Comparison of ENCODE assay signal across 14 cellular contexts in genomic region chr17:32489320-32490100, GRCh38. TPM values are rescaled to one million over a fixed set of nuclear protein-coding genes. Genes with fewer than 3 reads are reported as not detected.
A peak's percentile ranks its signal among the peaks of the same experiment; 100 is the strongest.
DNase-seq lines count a peak whose midpoint lies in the region; ATAC-seq and TF ChIP-seq lines count a peak whose summit lies in the region.
"Had no signal": no experiment of that assay in that cellular context is flagged by ENCODE, and none has a peak within 500 bp of the region (broad histone marks: within the 10 kb centered on the region; RNA-seq: fewer than 3 reads in every experiment).

No MANE protein-coding gene starts in this region.

- WGBS in IMR-90 (ENCODE audit: extremely low coverage in 2 of 2, insufficient read length in 1 of 2), 2 experiments, result 100% methylated on average over 2 of the region's 10 CpGs; no CpG with 5 or more reads in 1 of the 2 experiments

- no peak overlapping the region for H2AK5ac ChIP-seq in IMR-90 (ENCODE audit: low read depth, low read length)

- H3K9me1 ChIP-seq in IMR-90 (ENCODE audit: insufficient read depth, low read length), result peaks cover 10% of the 10 kb centered on the region

- BruUV-seq in IMR-90 (replicated peaks; lab: Mats Ljungman, UMichigan), result no TSS peak

- H3K4me1 Mint-ChIP-seq in T-helper 2 cell treated with Interferon-gamma antibody and Interleukin-4, amounts not matched to agents 5 μg/mL and 100 μg/mL, for 36 hours (ENCODE audit: low read depth), result peaks cover 52% of the 10 kb centered on the region
- H3K4me1 Mint-ChIP-seq in central memory CD8-positive, alpha-beta T cell, result peaks cover 57% of the 10 kb centered on the region

- H3K9me3 Mint-ChIP-seq in T-helper 2 cell treated with Interferon-gamma antibody and Interleukin-4, amounts not matched to agents 5 μg/mL and 100 μg/mL, for 36 hours, result no peaks in the 10 kb centered on the region
- H3K9me3 Mint-ChIP-seq in central memory CD8-positive, alpha-beta T cell, result no peaks in the 10 kb centered on the region

- no peak overlapping the region for H3K56ac ChIP-seq in IMR-90 (ENCODE audit: extremely low read depth, insufficient read depth, low read length)

- no peak overlapping the region for H3K23ac ChIP-seq in IMR-90 (ENCODE audit: low read depth, low read length)

- H4K5ac ChIP-seq in IMR-90 (ENCODE audit: low read depth, low read length), result no peak overlapping the region

- H3K27me3 ChIP-seq in IMR-90 (ENCODE audit: control insufficient read depth, insufficient read depth, low read length) (no peaks in the 10 kb centered on the region), osteoblast (ENCODE audit: insufficient read depth, low read length) (no peaks in the 10 kb centered on the region), colonic mucosa (no peaks in the 10 kb centered on the region)
- H3K27me3 ChIP-seq: esophagus muscularis mucosa had no signal

- ATAC-seq in IMR-90 (ENCODE audit: low read depth), result no peak
- ATAC-seq in central memory CD8-positive, alpha-beta T cell (replicated peaks; ENCODE audit: extremely low read depth, poor library complexity, severe bottlenecking), result no peak

- H3K4me1 ChIP-seq in IMR-90 (ENCODE audit: control insufficient read depth, insufficient read depth, low read length), result peaks cover 5% of the 10 kb centered on the region; the same call in 1 of the 2 replicates
- H3K4me1 ChIP-seq in osteoblast (ENCODE audit: insufficient read depth, low read length), result peaks cover 18% of the 10 kb centered on the region
- H3K4me1 ChIP-seq in colonic mucosa, result no peaks in the 10 kb centered on the region

- H4K8ac ChIP-seq in IMR-90 (ENCODE audit: low read depth in 2 of 2, low read length in 2 of 2), result no peak overlapping the region

- H3K4me3 ChIP-seq in IMR-90 (ENCODE audit: insufficient read depth, low read depth, low read length) (no peak overlapping the region), osteoblast (ENCODE audit: insufficient read depth, low read length) (no peak overlapping the region), colonic mucosa (no peak overlapping the region)
- H3K4me3 ChIP-seq: esophagus muscularis mucosa had no signal

- TF ChIP-seq POLR2A in IMR-90 (IDR thresholded peaks at IDR 0.05; ENCODE audit: low read depth, low read length), result no peak

- no peak overlapping the region for H3K4ac ChIP-seq in IMR-90 (ENCODE audit: low read depth, low read length)

- peak overlapping the region; percentile 91 for H3K4me3 Mint-ChIP-seq in T-helper 2 cell treated with Interferon-gamma antibody and Interleukin-4, amounts not matched to agents 5 μg/mL and 100 μg/mL, for 36 hours
- H3K4me3 Mint-ChIP-seq in central memory CD8-positive, alpha-beta T cell, result peak overlapping the region; percentile 89

- H2AFZ ChIP-seq in IMR-90 (replicated peaks; ENCODE audit: low read length, poor library complexity) (no peak overlapping the region), osteoblast (ENCODE audit: low read length) (no peak overlapping the region)

- H4K20me1 ChIP-seq in IMR-90 (ENCODE audit: insufficient read depth, low read length), result peaks cover 4% of the 10 kb centered on the region; the same call in 1 of the 2 replicates
- peaks cover 4% of the 10 kb centered on the region for H4K20me1 ChIP-seq in osteoblast (ENCODE audit: insufficient read depth, low read length)

- H3K14ac ChIP-seq in IMR-90 (replicated peaks; ENCODE audit: low read depth, low read length), result no peak overlapping the region

- no peak overlapping the region for H3K18ac ChIP-seq in IMR-90 (ENCODE audit: low read depth, low read length)

- no peak for TF ChIP-seq CTCF in IMR-90 (conservative IDR thresholded peaks at IDR 0.05; ENCODE audit: low read depth, low read length)
- TF ChIP-seq CTCF in osteoblast (IDR thresholded peaks at IDR 0.05; ENCODE audit: extremely low read depth, low read depth, low read length), result no peak
- no peak for TF ChIP-seq CTCF in colonic mucosa (IDR thresholded peaks at IDR 0.05)

- peaks cover 0 to 6% of the 10 kb centered on the region in 2 experiments; a peak in 2 of 4 replicates for H3K79me1 ChIP-seq in IMR-90 (ENCODE audit: low read depth in 1 of 2, low read length in 2 of 2)

- intact Hi-C loops in IMR-90 (cut with micrococcal nuclease), result loop anchor here (5.0 kb wide), 1 partner anchor 168 kb away; no protein-coding TSS in a partner anchor
- intact Hi-C loops in colonic mucosa (cut with DNase I), result loop anchor here (10.0 kb wide), 1 partner anchor 265 kb away; no protein-coding TSS in a partner anchor

- dilution Hi-C loops in IMR-90 (cut with HindIII; ENCODE audit: low sequenced_read_pairs, unreplicated experiment), result no loop called here

- H2BK20ac ChIP-seq in IMR-90 (ENCODE audit: low read depth, low read length), result no peak overlapping the region

- no peak overlapping the region for H3K27ac ChIP-seq in IMR-90 (ENCODE audit: insufficient read depth, low read length)
- H3K27ac ChIP-seq in osteoblast (ENCODE audit: low read depth, low read length), result no peak overlapping the region
- no peak overlapping the region for H3K27ac ChIP-seq in colonic mucosa
- H3K27ac ChIP-seq: esophagus muscularis mucosa, HL-60 had no signal

- no peak for TF ChIP-seq RAD21 in IMR-90 (IDR thresholded peaks at IDR 0.05; ENCODE audit: low read length)

- H3K27ac Mint-ChIP-seq in T-helper 2 cell treated with Interferon-gamma antibody and Interleukin-4, amounts not matched to agents 5 μg/mL and 100 μg/mL, for 36 hours, result no peak overlapping the region
- peak overlapping the region; percentile 67 for H3K27ac Mint-ChIP-seq in central memory CD8-positive, alpha-beta T cell (ENCODE audit: low read depth)

- peak overlapping the region; percentile 43 for H2AK9ac ChIP-seq in IMR-90 (replicated peaks; ENCODE audit: low read depth, low read length, poor library complexity)

- no peak overlapping the region for H4K91ac ChIP-seq in IMR-90 (ENCODE audit: insufficient read depth, low read depth, low read length)

- DNase-seq in T-helper 2 cell treated with Interferon-gamma antibody and Interleukin-4, amounts not matched to agents 5 μg/mL and 100 μg/mL, for 36 hours (ENCODE audit: low spot score), result no peak
- DNase-seq in T-helper 2 cell (no peak), IMR-90 (no peak), osteoblast (ENCODE audit: insufficient read length, low spot score, missing footprints) (peak; percentile 73), colonic mucosa (no peak), SHP77 treated with DMSO at 0.1 percent for 48 hours (lab: John Stamatoyannopoulos, UW) (no peak), H4 (ENCODE audit: low spot score) (no peak)
- no peak for DNase-seq in central memory CD8-positive, alpha-beta T cell (ENCODE audit: low spot score in 2 of 2)
- DNase-seq: GF-D8; occipital lobe; RPMI8226; stimulated activated CD4-positive, alpha-beta T cell treated with anti-CD3 and anti-CD28 coated beads, Interleukin-2, amount 100 ng/mL, for 24 hours had no signal

- no peaks in the 10 kb centered on the region for H3K79me2 ChIP-seq in osteoblast (ENCODE audit: insufficient read depth, low read length)

- peaks cover 2% of the 10 kb centered on the region; the same call in 1 of the 2 replicates for H3K36me3 ChIP-seq in IMR-90 (ENCODE audit: control insufficient read depth, insufficient read depth, low read length)
- peaks cover 2% of the 10 kb centered on the region for H3K36me3 ChIP-seq in osteoblast (ENCODE audit: insufficient read depth, low read length)
- H3K36me3 ChIP-seq in colonic mucosa, result no peaks in the 10 kb centered on the region

- CTCF ChIA-PET in IMR-90 (lab: Yijun Ruan, JAX), result no interaction called here

- no peak overlapping the region for H3K4me2 ChIP-seq in IMR-90 (ENCODE audit: low read depth, low read length)
- H3K4me2 ChIP-seq in osteoblast (ENCODE audit: insufficient read depth, low read length), result no peak overlapping the region

- in situ Hi-C loops in IMR-90 (cut with MboI; ENCODE audit: low sequenced_read_pairs), result loop anchor here (25.0 kb wide), 1 partner anchor 273 kb away; no protein-coding TSS in a partner anchor

- no peak overlapping the region for H2BK120ac ChIP-seq in IMR-90 (ENCODE audit: low read depth, low read length)

- no peak overlapping the region for H2BK15ac ChIP-seq in IMR-90 (ENCODE audit: low read depth, low read length)

- no peaks in the 10 kb centered on the region for H3K27me3 Mint-ChIP-seq in T-helper 2 cell treated with Interferon-gamma antibody and Interleukin-4, amounts not matched to agents 5 μg/mL and 100 μg/mL, for 36 hours (ENCODE audit: low read depth)
- H3K27me3 Mint-ChIP-seq in central memory CD8-positive, alpha-beta T cell, result no peaks in the 10 kb centered on the region

- peaks cover 27% of the 10 kb centered on the region for H3K36me3 Mint-ChIP-seq in T-helper 2 cell treated with Interferon-gamma antibody and Interleukin-4, amounts not matched to agents 5 μg/mL and 100 μg/mL, for 36 hours (ENCODE audit: low read depth)
- H3K36me3 Mint-ChIP-seq in central memory CD8-positive, alpha-beta T cell (ENCODE audit: insufficient read depth), result peaks cover 17% of the 10 kb centered on the region

- POLR2A ChIA-PET in IMR-90 (lab: Charles Lee; ENCODE audit: unreplicated experiment), result no interaction called here

- H2BK5ac ChIP-seq in IMR-90 (ENCODE audit: low read depth, low read length, poor library complexity, severe bottlenecking), result no peak overlapping the region

- H3K9ac ChIP-seq in IMR-90 (ENCODE audit: low read depth, low read length) (no peak overlapping the region), colonic mucosa (ENCODE audit: low read depth in 2 of 2, low read length in 2 of 2) (no peak overlapping the region)

- H3K9me3 ChIP-seq in IMR-90 (ENCODE audit: control insufficient read depth, insufficient read depth, low read length) (no peaks in the 10 kb centered on the region), osteoblast (ENCODE audit: low read depth, low read length) (no peaks in the 10 kb centered on the region), colonic mucosa (no peaks in the 10 kb centered on the region)
- H3K9me3 ChIP-seq: esophagus muscularis mucosa had no signal

TF ChIP-seq in IMR-90, 13 proteins besides CTCF, POLR2A, EP300 and RAD21 (continues in another document):
- no peak for TF ChIP-seq CHD1 (IDR thresholded peaks at IDR 0.05; ENCODE audit: low read depth, low read length)
- TF ChIP-seq RCOR1 (IDR thresholded peaks at IDR 0.05; ENCODE audit: insufficient replicate concordance, low read length), result no peak

RNA-seq across cellular contexts. Expression of gene CDK5R1, which starts 2.7 kb away (rescaled TPM):
- 0.36 and 0.56 TPM in 2 replicates for total RNA-seq in IMR-90 (2012; rRNA removed)
- polyA plus RNA-seq in IMR-90 (2012; rRNA removed), result 0.67 and 0.74 TPM in 2 replicates
- 0.35 and 0.46 TPM in 2 replicates for polyA plus RNA-seq in IMR-90 (2012; cell fraction: cytosol; rRNA removed)
- polyA plus RNA-seq in IMR-90 (2012; cell fraction: nucleus; rRNA removed; ENCODE audit: low replicate concordance), result 1.4 and 1.8 TPM in 2 replicates
- 0.59 and 0.72 TPM in 2 replicates for total RNA-seq in osteoblast
- 1 to 10 TPM in 1 of 2 donors, under 1 TPM in 1; 0.98 to 1.4 TPM for total RNA-seq in colonic mucosa
- total RNA-seq in H4 (2014; rRNA removed; shearing (Covaris generic)), result 2.5 and 3.2 TPM in 2 replicates

RNA-seq across cellular contexts. Expression of gene PSMD11, which starts 45.2 kb away (rescaled TPM):
- total RNA-seq in IMR-90 (2012; rRNA removed), result 68.0 and 85.9 TPM in 2 replicates
- 63.4 and 64.7 TPM in 2 replicates for polyA plus RNA-seq in IMR-90 (2012; rRNA removed)
- 27.3 and 44.4 TPM in 2 replicates for polyA plus RNA-seq in IMR-90 (2012; cell fraction: cytosol; rRNA removed)
- polyA plus RNA-seq in IMR-90 (2012; cell fraction: nucleus; rRNA removed; ENCODE audit: low replicate concordance), result 22.8 and 69.6 TPM in 2 replicates
- 61.2 and 84.9 TPM in 2 replicates for total RNA-seq in osteoblast
- total RNA-seq in colonic mucosa, result 100 to 1,000 TPM in 1 of 2 donors, 10 to 100 TPM in 1; 81.2 to 117 TPM
- total RNA-seq in H4 (2014; rRNA removed; shearing (Covaris generic)), result 119 and 172 TPM in 2 replicates
